In genomic region chr5:124889850-124890249, GRCh38 we compare ENCODE assay signal across 22 cellular contexts.
"Had no signal": no experiment of that assay in that cellular context is flagged by ENCODE, and none has a peak within 500 bp of the region (broad histone marks: within the 10 kb centered on the region; RNA-seq: fewer than 3 reads in every experiment).

No MANE protein-coding gene starts in this region.

- FAIRE-seq: endometrium had no signal

- H3K4me3 Mint-ChIP-seq: activated naive CD4-positive, alpha-beta T cell treated with anti-CD3 and anti-CD28 coated beads for 36 hours; activated naive CD8-positive, alpha-beta T cell treated with anti-CD3 and anti-CD28 coated beads, Interleukin-2, amount 10 ng/mL, durations not matched to agents 7 days and 5 days; activated T-cell treated with anti-CD3 and anti-CD28 coated beads, Interleukin-2, amount 50 U/mL, for 72 hours; mesothelial cell of epicardium; naive thymus-derived CD8-positive, alpha-beta T cell; T-helper 17 cell had no signal

- H3K36me3 ChIP-seq: ovary, prostate gland, spleen, upper lobe of right lung had no signal

- H3K9me3 Mint-ChIP-seq: activated T-cell treated with anti-CD3 and anti-CD28 coated beads, Interleukin-2, amount 50 U/mL, for 72 hours had no signal

- H3K9me3 ChIP-seq: ovary, prostate gland, upper lobe of right lung had no signal

- H3K27me3 ChIP-seq: ovary, spleen, upper lobe of right lung had no signal

- H3K4me1 Mint-ChIP-seq: activated naive CD8-positive, alpha-beta T cell treated with anti-CD3 and anti-CD28 coated beads, Interleukin-2, amount 10 ng/mL, durations not matched to agents 7 days and 5 days; naive thymus-derived CD8-positive, alpha-beta T cell; T-helper 17 cell had no signal

- H3K27ac ChIP-seq: ovary, prostate gland, spleen, upper lobe of right lung had no signal

- H3K4me3 ChIP-seq: ovary, prostate gland, spleen, upper lobe of right lung had no signal

- H3K36me3 Mint-ChIP-seq: activated naive CD8-positive, alpha-beta T cell treated with anti-CD3 and anti-CD28 coated beads, Interleukin-2, amount 10 ng/mL, durations not matched to agents 7 days and 5 days; mesothelial cell of epicardium; naive thymus-derived CD8-positive, alpha-beta T cell had no signal

- H3K27me3 Mint-ChIP-seq: naive thymus-derived CD8-positive, alpha-beta T cell; T-helper 17 cell had no signal

- DNase-seq: activated CD4-positive, alpha-beta T cell treated with anti-CD3 and anti-CD28 coated beads for 4 hours; activated CD4-positive, alpha-beta T cell treated with anti-CD3 and anti-CD28 coated beads, Interleukin-2, amount 50 U/mL, for 48 hours; activated CD4-positive, CD25-positive, alpha-beta regulatory T cell; activated effector memory CD4-positive, alpha-beta T cell treated with Interleukin-2 at 50 U/mL for 16 hours; activated naive CD4-positive, alpha-beta T cell treated with anti-CD3 and anti-CD28 coated beads for 36 hours; activated naive CD8-positive, alpha-beta T cell treated with anti-CD3 and anti-CD28 coated beads, Interleukin-2, amount 10 ng/mL, durations not matched to agents 7 days and 5 days; activated T-cell treated with anti-CD3 and anti-CD28 coated beads, Interleukin-2, amount 50 U/mL, for 72 hours; cerebellar nuclear complex; cortex of kidney; erythroblast; left ventricle myocardium superior; mammary epithelial cell; naive thymus-derived CD8-positive, alpha-beta T cell; ovary; spleen; stimulated activated CD4-positive, alpha-beta T cell treated with anti-CD3 and anti-CD28 coated beads, Interleukin-4, amount 100 ng/mL, for 1 hour; stimulated activated naive CD4-positive, alpha-beta T cell; T-helper 17 cell; upper lobe of right lung had no signal

- H3K4me1 ChIP-seq: prostate gland had no signal

- ATAC-seq: activated T-cell treated with anti-CD3 and anti-CD28 coated beads, Interleukin-2, amount 50 U/mL, for 72 hours; left ventricle myocardium superior; naive thymus-derived CD8-positive, alpha-beta T cell; T-helper 17 cell; upper lobe of right lung had no signal

- H3K27ac Mint-ChIP-seq: activated naive CD4-positive, alpha-beta T cell treated with anti-CD3 and anti-CD28 coated beads for 36 hours; activated naive CD8-positive, alpha-beta T cell treated with anti-CD3 and anti-CD28 coated beads, Interleukin-2, amount 10 ng/mL, durations not matched to agents 7 days and 5 days; activated T-cell treated with anti-CD3 and anti-CD28 coated beads, Interleukin-2, amount 50 U/mL, for 72 hours; mesothelial cell of epicardium; naive thymus-derived CD8-positive, alpha-beta T cell; T-helper 17 cell had no signal
